15 cellular contexts compared by ENCODE assay signal in the genomic region with DNA sequence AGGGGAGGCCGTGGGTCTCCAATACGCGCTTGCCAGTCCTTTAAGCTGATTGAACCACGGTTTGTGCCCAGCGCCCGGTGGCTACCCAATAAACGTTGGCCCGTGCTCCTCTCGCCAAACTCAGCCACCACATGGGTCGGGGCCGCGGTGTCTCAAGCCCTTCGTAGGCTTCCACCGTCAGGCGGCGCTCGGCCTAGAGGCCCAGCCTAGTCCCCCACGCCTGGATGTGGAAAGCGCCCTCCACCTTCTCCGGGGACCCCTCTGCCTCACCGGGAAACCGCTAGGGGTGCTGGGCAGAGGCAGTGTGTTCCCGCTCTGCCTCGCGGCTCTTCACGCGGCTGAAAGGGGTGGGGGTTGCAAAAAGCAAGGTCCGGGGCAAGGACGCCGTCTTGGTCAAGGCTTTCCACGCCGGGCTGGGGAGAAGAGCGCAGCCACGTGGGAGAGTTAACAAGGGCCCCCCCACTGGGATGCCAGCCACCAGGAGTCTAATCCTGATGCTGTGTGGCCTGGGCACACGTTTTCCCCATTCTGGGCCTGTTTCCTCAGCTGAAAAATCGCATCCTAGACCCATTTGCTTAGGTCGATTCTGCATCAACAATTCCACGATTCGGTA. TPM values are rescaled to one million over a fixed set of nuclear protein-coding genes. Genes with fewer than 3 reads are reported as not detected.
A peak's percentile ranks its signal among the peaks of the same experiment; 100 is the strongest.
DNase-seq lines count a peak whose midpoint lies in the region; ATAC-seq, FAIRE-seq and TF ChIP-seq lines count a peak whose summit lies in the region.
"Had no signal": no experiment of that assay in that cellular context is flagged by ENCODE, and none has a peak within 500 bp of the region (broad histone marks: within the 10 kb centered on the region; RNA-seq: fewer than 3 reads in every experiment).

No MANE protein-coding gene starts in this region.

- H3K36me3 Mint-ChIP-seq in CD14-positive monocyte (no peaks in the 10 kb centered on the region), astrocyte (ENCODE audit: low read depth, unreplicated experiment) (peaks cover under 1% of the 10 kb centered on the region)
- H3K36me3 Mint-ChIP-seq in stimulated activated naive B cell treated with anti-CD40 and anti-IgM and Interleukin-4, amounts not matched to agents 10 μg/mL and 1 μg/mL and 100 μg/mL, for 72 hours, result peaks cover 7 to 9% of the 10 kb centered on the region in 2 donors

- H3K9me3 ChIP-seq in astrocyte (ENCODE audit: insufficient read depth, low read depth, low read length) (no peaks in the 10 kb centered on the region), left ventricle myocardium inferior (replicated peaks) (no peaks in the 10 kb centered on the region)

- no peaks in the 10 kb centered on the region for H3K79me2 ChIP-seq in astrocyte (ENCODE audit: insufficient read depth, low read length)

- H3K36me3 ChIP-seq in astrocyte (ENCODE audit: insufficient read depth, low read length), result no peaks in the 10 kb centered on the region
- no peaks in the 10 kb centered on the region for H3K36me3 ChIP-seq in left ventricle myocardium inferior
- H3K36me3 ChIP-seq in rectal smooth muscle tissue (ENCODE audit: control insufficient read depth, insufficient read depth, low read length), result no peaks in the 10 kb centered on the region

- peaks cover 33% of the 10 kb centered on the region for H3K4me1 Mint-ChIP-seq in CD14-positive monocyte
- H3K4me1 Mint-ChIP-seq in astrocyte (ENCODE audit: low read depth, unreplicated experiment), result peaks cover 9% of the 10 kb centered on the region
- H3K4me1 Mint-ChIP-seq in stimulated activated naive B cell treated with anti-CD40 and anti-IgM and Interleukin-4, amounts not matched to agents 10 μg/mL and 1 μg/mL and 100 μg/mL, for 72 hours, result peaks cover 0 to 3% of the 10 kb centered on the region in 2 donors

- peaks cover 49% of the 10 kb centered on the region for H3K27me3 ChIP-seq in astrocyte (ENCODE audit: insufficient read depth, low read length)
- H3K27me3 ChIP-seq in left ventricle myocardium inferior (ENCODE audit: low read depth), result peaks cover 77% of the 10 kb centered on the region
- no peaks in the 10 kb centered on the region for H3K27me3 ChIP-seq in rectal smooth muscle tissue (ENCODE audit: control insufficient read depth, insufficient read depth, low read length)
- H3K27me3 ChIP-seq: foreskin keratinocyte had no signal

- DNase-seq in CD14-positive monocyte (ENCODE audit: low spot score) (no peak), astrocyte (ENCODE audit: low read depth) (no peak), left ventricle myocardium inferior (peak; percentile 27)
- DNase-seq in stimulated activated naive B cell treated with anti-CD40 and anti-IgM and Interleukin-4, amounts not matched to agents 10 μg/mL and 1 μg/mL and 100 μg/mL, for 72 hours, result no peak
- DNase-seq: activated T-cell treated with anti-CD3 and anti-CD28 coated beads, Interleukin-2, amount 50 U/mL, for 1 hour; NCI-H446 had no signal

- H3K27me3 Mint-ChIP-seq in CD14-positive monocyte (ENCODE audit: low read depth in 3 of 3), result peaks cover 9 to 32% (median 19%) of the 10 kb centered on the region in 3 donors
- H3K27me3 Mint-ChIP-seq in astrocyte (ENCODE audit: low read depth, unreplicated experiment), result peaks cover 33% of the 10 kb centered on the region
- peaks cover 40 to 65% of the 10 kb centered on the region in 2 donors for H3K27me3 Mint-ChIP-seq in stimulated activated naive B cell treated with anti-CD40 and anti-IgM and Interleukin-4, amounts not matched to agents 10 μg/mL and 1 μg/mL and 100 μg/mL, for 72 hours

- FAIRE-seq in astrocyte (lab: Jason Lieb, UNC), result no peak
- FAIRE-seq: GM12878, GM19239, TTC549 had no signal

- intact Hi-C loops in CD14-positive monocyte (cut with micrococcal nuclease) (no loop called here), left ventricle myocardium inferior (cut with micrococcal nuclease) (no loop called here)

- H3K27ac Mint-ChIP-seq in CD14-positive monocyte, result peak overlapping the region in 1 of 7 donors; percentile 7
- no peak overlapping the region for H3K27ac Mint-ChIP-seq in astrocyte (ENCODE audit: unreplicated experiment)
- H3K27ac Mint-ChIP-seq in stimulated activated naive B cell treated with anti-CD40 and anti-IgM and Interleukin-4, amounts not matched to agents 10 μg/mL and 1 μg/mL and 100 μg/mL, for 72 hours, result no peak overlapping the region

- H3K9ac ChIP-seq in astrocyte (ENCODE audit: low read length) (no peak overlapping the region), rectal smooth muscle tissue (ENCODE audit: low read length) (no peak overlapping the region)

- peak overlapping the region; percentile 79 for H3K4me2 ChIP-seq in astrocyte (ENCODE audit: low read length)

- peak overlapping the region; percentile 76 to 90 for H3K4me3 Mint-ChIP-seq in CD14-positive monocyte
- no peak overlapping the region for H3K4me3 Mint-ChIP-seq in astrocyte (ENCODE audit: unreplicated experiment)
- no peak overlapping the region for H3K4me3 Mint-ChIP-seq in stimulated activated naive B cell treated with anti-CD40 and anti-IgM and Interleukin-4, amounts not matched to agents 10 μg/mL and 1 μg/mL and 100 μg/mL, for 72 hours

- TF ChIP-seq CTCF in CD14-positive monocyte (IDR thresholded peaks at IDR 0.05), result no peak
- no peak for TF ChIP-seq CTCF in astrocyte (IDR thresholded peaks at IDR 0.05; ENCODE audit: insufficient read depth, low read depth, low read length)
- peak; percentile 25 for TF ChIP-seq CTCF in left ventricle myocardium inferior (IDR thresholded peaks at IDR 0.05; ENCODE audit: borderline replicate concordance)

- no peak overlapping the region for H2AFZ ChIP-seq in astrocyte (ENCODE audit: low read depth, low read length)

- H3K9me3 Mint-ChIP-seq in CD14-positive monocyte (peaks cover 0 to 6% (median 2%) of the 10 kb centered on the region in 7 donors), astrocyte (ENCODE audit: unreplicated experiment) (peaks cover 1% of the 10 kb centered on the region)
- peaks cover 0 to 3% of the 10 kb centered on the region in 2 donors for H3K9me3 Mint-ChIP-seq in stimulated activated naive B cell treated with anti-CD40 and anti-IgM and Interleukin-4, amounts not matched to agents 10 μg/mL and 1 μg/mL and 100 μg/mL, for 72 hours

- H3K4me3 ChIP-seq in astrocyte (ENCODE audit: insufficient read depth, low read depth, low read length) (peak overlapping the region; percentile 3), left ventricle myocardium inferior (peak overlapping the region; percentile 58), rectal smooth muscle tissue (ENCODE audit: low read length) (peak overlapping the region; percentile 43)
- H3K4me3 ChIP-seq: GM12878 had no signal

- no peak for ATAC-seq in GM18519 (IDR thresholded peaks at IDR 0.05; ENCODE audit: low FRiP score, unreplicated experiment)
- no peak for ATAC-seq in stimulated activated naive B cell treated with anti-CD40 and anti-IgM and Interleukin-4, amounts not matched to agents 10 μg/mL and 1 μg/mL and 100 μg/mL, for 72 hours (replicated peaks)
- no peak for ATAC-seq in esophagus mucosa
- ATAC-seq in HG03571 (IDR thresholded peaks at IDR 0.05; ENCODE audit: unreplicated experiment), result no peak
- ATAC-seq: GM12878 had no signal

- H3K27ac ChIP-seq in astrocyte (ENCODE audit: low read depth, low read length) (no peak overlapping the region), left ventricle myocardium inferior (replicated peaks) (no peak overlapping the region), rectal smooth muscle tissue (ENCODE audit: low read depth, low read length) (no peak overlapping the region)
- H3K27ac ChIP-seq: foreskin keratinocyte had no signal

- H3K4me1 ChIP-seq in astrocyte (ENCODE audit: insufficient read depth, low read length), result peaks cover 10% of the 10 kb centered on the region
- peaks cover 33% of the 10 kb centered on the region for H3K4me1 ChIP-seq in left ventricle myocardium inferior
- H3K4me1 ChIP-seq in rectal smooth muscle tissue (ENCODE audit: control insufficient read depth, insufficient read depth, low read length), result peaks cover 7% of the 10 kb centered on the region

- H4K20me1 ChIP-seq in astrocyte (ENCODE audit: insufficient read depth, low read length), result no peaks in the 10 kb centered on the region

RNA-seq across cellular contexts. Expression of gene LEP, which starts 29.8 kb away (rescaled TPM):
- polyA plus RNA-seq in CD14-positive monocyte, result under 1 TPM; 0.12 to 0.13 TPM
- total RNA-seq in astrocyte, result not detected in 2 replicates
- total RNA-seq in left ventricle myocardium inferior, result 0.14 TPM
- 0.12 TPM for total RNA-seq in esophagus mucosa
- total RNA-seq: foreskin keratinocyte, GM12878, lung microvascular endothelial cell had no signal
- polyA plus RNA-seq: foreskin keratinocyte, GM12878 had no signal

Comparison
In these comparisons a context has a peak if more than half of its experiments do, and no peak if none do; other contexts are left out.
1. H3K4me3 Mint-ChIP-seq: peak in CD14-positive monocyte (2 of 2); none in astrocyte (single experiment) and stimulated activated naive B cell treated with anti-CD40 and anti-IgM and Interleukin-4, amounts not matched to agents 10 μg/mL and 1 μg/mL and 100 μg/mL, for 72 hours (0 of 2).
2. H3K4me3 ChIP-seq: peak in every context shown above with its lines; median percentile 58 in left ventricle myocardium inferior; 43 in rectal smooth muscle tissue; 3 in astrocyte.